ENCODE assay signal across 8 cellular contexts in genomic region chr5:131640043-131640856, GRCh38. TPM values are rescaled to one million over a fixed set of nuclear protein-coding genes. Genes with fewer than 3 reads are reported as not detected.
DNase-seq lines count a peak whose midpoint lies in the region; ATAC-seq and TF ChIP-seq lines count a peak whose summit lies in the region.

No MANE protein-coding gene starts in this region.

- peak overlapping the region; percentile 72 for H3K27ac Mint-ChIP-seq in T-helper 2 cell treated with Interferon-gamma antibody and Interleukin-4, amounts not matched to agents 5 μg/mL and 100 μg/mL, for 36 hours

- no peaks in the 10 kb centered on the region for H3K27me3 Mint-ChIP-seq in T-helper 2 cell treated with Interferon-gamma antibody and Interleukin-4, amounts not matched to agents 5 μg/mL and 100 μg/mL, for 36 hours (ENCODE audit: low read depth)

- H3K27me3 ChIP-seq in dorsolateral prefrontal cortex = no peaks in the 10 kb centered on the region
- no peaks in the 10 kb centered on the region for H3K27me3 ChIP-seq in hepatocyte

- H3K9me2 ChIP-seq in hepatocyte (replicated peaks; ENCODE audit: insufficient read depth) = no peaks in the 10 kb centered on the region

- no peaks in the 10 kb centered on the region for H3K36me3 ChIP-seq in hepatocyte (replicated peaks; ENCODE audit: insufficient read depth, low read depth)

- H3K4me3 ChIP-seq in dorsolateral prefrontal cortex (no peak overlapping the region), hepatocyte (no peak overlapping the region)

- H4K20me1 ChIP-seq in hepatocyte (ENCODE audit: insufficient read depth, poor library complexity, severe bottlenecking) = no peaks in the 10 kb centered on the region

- H3K4me2 ChIP-seq in hepatocyte = no peak overlapping the region

- no peaks in the 10 kb centered on the region for H3K9me3 ChIP-seq in hepatocyte (ENCODE audit: low read depth)

- 76% methylated on average over 5 of the region's 5 CpGs for WGBS in hepatocyte (ENCODE audit: low lambda C conversion rate, missing lambda C conversion rate)

- H3K27ac ChIP-seq in dorsolateral prefrontal cortex (peak overlapping the region in 57 of 59 donors; percentile 1 to 87 (median 66)), hepatocyte (no peak overlapping the region)

- peak overlapping the region; percentile 59 for H3K4me3 Mint-ChIP-seq in T-helper 2 cell treated with Interferon-gamma antibody and Interleukin-4, amounts not matched to agents 5 μg/mL and 100 μg/mL, for 36 hours

- ATAC-seq in GM21825 (IDR thresholded peaks at IDR 0.05; ENCODE audit: unreplicated experiment) = peak; percentile 48

- peaks cover 17% of the 10 kb centered on the region for H3K36me3 Mint-ChIP-seq in T-helper 2 cell treated with Interferon-gamma antibody and Interleukin-4, amounts not matched to agents 5 μg/mL and 100 μg/mL, for 36 hours (ENCODE audit: low read depth)

- peaks cover 30% of the 10 kb centered on the region for H3K4me1 Mint-ChIP-seq in T-helper 2 cell treated with Interferon-gamma antibody and Interleukin-4, amounts not matched to agents 5 μg/mL and 100 μg/mL, for 36 hours (ENCODE audit: low read depth)

- TF ChIP-seq CTCF in dorsolateral prefrontal cortex (IDR thresholded peaks at IDR 0.05 in 54 of 56, conservative IDR thresholded peaks at IDR 0.05 in 2 of 56; ENCODE audit: low read depth in 1 of 56, partially characterized antibody in 56 of 56) = no peak
- TF ChIP-seq CTCF in hepatocyte (IDR thresholded peaks at IDR 0.05; ENCODE audit: poor library complexity) = no peak

- no peaks in the 10 kb centered on the region for H3K79me2 ChIP-seq in hepatocyte

- DNase-seq in T-helper 2 cell treated with Interferon-gamma antibody and Interleukin-4, amounts not matched to agents 5 μg/mL and 100 μg/mL, for 36 hours (ENCODE audit: low spot score) = peak; percentile 66
- DNase-seq in dorsolateral prefrontal cortex (no peak), iPS-NIHi11 (ENCODE audit: low spot score) (no peak), amniotic stem cell (lab: John Stamatoyannopoulos, UW) (no peak), RPMI8226 (no peak), hepatocyte (ENCODE audit: low spot score) (no peak)
- peak; percentile 66 for DNase-seq in stimulated activated CD8-positive, alpha-beta memory T cell treated with anti-CD3 and anti-CD28 coated beads, Interleukin-4, amount 100 ng/mL, for 48 hours

- no peak overlapping the region for H2AFZ ChIP-seq in hepatocyte

- H3K9me3 Mint-ChIP-seq in T-helper 2 cell treated with Interferon-gamma antibody and Interleukin-4, amounts not matched to agents 5 μg/mL and 100 μg/mL, for 36 hours = no peaks in the 10 kb centered on the region

- H3K4me1 ChIP-seq in hepatocyte (ENCODE audit: insufficient read depth) = peaks cover 6% of the 10 kb centered on the region

- intact Hi-C loops in dorsolateral prefrontal cortex (cut with DNase I) = no loop called here

RNA-seq across cellular contexts. Expression of gene RAPGEF6, which starts 5.2 kb away (rescaled TPM):
- total RNA-seq in dorsolateral prefrontal cortex = 100 to 1,000 TPM in 6 of 120 experiments, 10 to 100 TPM in 114; 43.8 to 127 (median 73.9) TPM
- total RNA-seq in hepatocyte = 13.3 and 13.7 TPM in 2 replicates
- 4.2 and 4.7 TPM in 2 replicates for polyA plus RNA-seq in hepatocyte

Comparison
In these comparisons a context has a peak if more than half of its experiments do, and no peak if none do; other contexts are left out.
1. DNase-seq: peak in T-helper 2 cell treated with Interferon-gamma antibody and Interleukin-4, amounts not matched to agents 5 μg/mL and 100 μg/mL, for 36 hours (single experiment) and stimulated activated CD8-positive, alpha-beta memory T cell treated with anti-CD3 and anti-CD28 coated beads, Interleukin-4, amount 100 ng/mL, for 48 hours (single experiment); none in dorsolateral prefrontal cortex (0 of 10), iPS-NIHi11 (single experiment), amniotic stem cell (single experiment), RPMI8226 (single experiment) and hepatocyte (single experiment).